ENCODE assay signal across 12 cellular contexts in the genomic region with DNA sequence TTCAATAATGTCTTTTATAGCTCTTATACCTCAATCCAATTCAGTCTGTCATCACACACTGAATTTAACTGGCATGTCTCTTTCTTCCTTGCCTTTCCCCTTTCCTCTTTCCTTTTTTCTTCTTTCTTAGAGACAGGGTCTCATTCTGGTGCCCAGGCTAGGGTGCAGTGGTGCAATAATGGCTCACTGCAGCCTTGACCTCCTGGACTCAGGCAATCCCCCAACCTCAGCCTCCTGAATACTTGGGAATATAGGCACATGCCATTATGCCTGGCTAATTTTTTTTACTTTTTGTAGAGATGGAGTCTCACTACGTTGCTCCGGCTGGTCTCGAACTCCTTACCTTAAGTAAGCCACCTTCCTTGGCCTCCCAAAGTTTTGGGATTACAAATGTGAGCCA.
A peak's percentile ranks its signal among the peaks of the same experiment; 100 is the strongest.
DNase-seq lines count a peak whose midpoint lies in the region; ATAC-seq and TF ChIP-seq lines count a peak whose summit lies in the region.
"Had no signal": no experiment of that assay in that cellular context is flagged by ENCODE, and none has a peak within 500 bp of the region (broad histone marks: within the 10 kb centered on the region; RNA-seq: fewer than 3 reads in every experiment).

No MANE protein-coding gene starts in this region.

- WGBS in stomach, 5 donors: 90 to 99% (median 98%) methylated on average over 3 of the region's 3 CpGs

- POLR2A ChIA-PET in activated CD4-positive, alpha-beta memory T cell treated with anti-CD3 and anti-CD28 coated beads for 36 hours (lab: Charles Lee): interaction anchor here (1.5 kb wide), 1 partner anchor 66 kb away, joined by 9 read pairs; a partner anchor contains a TSS

- peaks cover 17% of the 10 kb centered on the region for H3K4me1 Mint-ChIP-seq in activated CD4-positive, alpha-beta T cell treated with anti-CD3 and anti-CD28 coated beads, Interleukin-2, amount 10 ng/mL, durations not matched to agents 24 days and 14 days
- peaks cover 30% of the 10 kb centered on the region for H3K4me1 Mint-ChIP-seq in activated CD4-positive, alpha-beta memory T cell treated with anti-CD3 and anti-CD28 coated beads for 36 hours (ENCODE audit: low read depth)

- H3K36me3 Mint-ChIP-seq in activated CD4-positive, alpha-beta T cell treated with anti-CD3 and anti-CD28 coated beads, Interleukin-2, amount 10 ng/mL, durations not matched to agents 24 days and 14 days (ENCODE audit: low read depth): peaks cover 19% of the 10 kb centered on the region
- peaks cover 15% of the 10 kb centered on the region for H3K36me3 Mint-ChIP-seq in activated CD4-positive, alpha-beta memory T cell treated with anti-CD3 and anti-CD28 coated beads for 36 hours

- H3K4me3 ChIP-seq in iPS-20b (ENCODE audit: low read length): no peak overlapping the region
- H3K4me3 ChIP-seq in stomach: no peak overlapping the region

- DNase-seq in activated CD4-positive, alpha-beta T cell treated with anti-CD3 and anti-CD28 coated beads, Interleukin-2, amount 10 ng/mL, durations not matched to agents 24 days and 14 days: no peak
- no peak for DNase-seq in activated CD4-positive, alpha-beta T cell treated with anti-CD3 and anti-CD28 coated beads, Interleukin-2, amount 50 U/mL, for 48 hours
- no peak for DNase-seq in activated CD4-positive, alpha-beta memory T cell treated with anti-CD3 and anti-CD28 coated beads for 36 hours
- DNase-seq in stomach (no peak), COR-L47 (lab: John Stamatoyannopoulos, UW) (no peak)
- DNase-seq in stimulated activated CD4-positive, alpha-beta T cell treated with anti-CD3 and anti-CD28 coated beads, Interleukin-12 subunit alpha, Interleukin-12 subunit beta, amount 100 ng/mL, for 4 hours: no peak
- DNase-seq: activated T-cell treated with anti-CD3 and anti-CD28 coated beads, Interleukin-2, amount 50 U/mL, for 48 hours; GF-D8; mesendoderm; stimulated activated naive CD4-positive, alpha-beta T cell treated with Interleukin-2 at 50 U/mL for 16 hours had no signal

- peaks cover 6% of the 10 kb centered on the region for H3K9me3 Mint-ChIP-seq in activated CD4-positive, alpha-beta T cell treated with anti-CD3 and anti-CD28 coated beads, Interleukin-2, amount 10 ng/mL, durations not matched to agents 24 days and 14 days
- H3K9me3 Mint-ChIP-seq in activated CD4-positive, alpha-beta memory T cell treated with anti-CD3 and anti-CD28 coated beads for 36 hours: no peaks in the 10 kb centered on the region

- H3K4me1 ChIP-seq in iPS-20b (ENCODE audit: insufficient read depth, low read length): peaks cover 9% of the 10 kb centered on the region; the same call in 1 of the 2 replicates
- peaks cover 5 to 65% (median 28%) of the 10 kb centered on the region in 4 donors for H3K4me1 ChIP-seq in stomach

- H3K27me3 Mint-ChIP-seq in activated CD4-positive, alpha-beta T cell treated with anti-CD3 and anti-CD28 coated beads, Interleukin-2, amount 10 ng/mL, durations not matched to agents 24 days and 14 days: no peaks in the 10 kb centered on the region
- no peaks in the 10 kb centered on the region for H3K27me3 Mint-ChIP-seq in activated CD4-positive, alpha-beta memory T cell treated with anti-CD3 and anti-CD28 coated beads for 36 hours

- TF ChIP-seq EP300 in stomach (IDR thresholded peaks at IDR 0.05): no peak

- TF ChIP-seq POLR2A in stomach (IDR thresholded peaks at IDR 0.05): no peak

- H3K27me3 ChIP-seq in iPS-20b (ENCODE audit: insufficient read depth, low read length) (no peaks in the 10 kb centered on the region), stomach (no peaks in the 10 kb centered on the region)

- H3K36me3 ChIP-seq in iPS-20b (ENCODE audit: insufficient read depth, low read depth, low read length): no peaks in the 10 kb centered on the region
- peaks cover 0 to 17% (median 8%) of the 10 kb centered on the region in 4 donors for H3K36me3 ChIP-seq in stomach

- no peak for ATAC-seq in HG02981 (IDR thresholded peaks at IDR 0.05; ENCODE audit: unreplicated experiment)

- peak overlapping the region; percentile 30; the same call in 1 of the 2 replicates for H3K9ac ChIP-seq in iPS-20b (ENCODE audit: low read depth, low read length)

- CTCF ChIA-PET in activated CD4-positive, alpha-beta memory T cell treated with anti-CD3 and anti-CD28 coated beads for 36 hours (lab: Charles Lee): interaction anchor here (0.6 kb wide), 1 partner anchor 736 kb away, joined by 4 read pairs; a partner anchor contains a TSS

- intact Hi-C loops in activated CD4-positive, alpha-beta T cell treated with anti-CD3 and anti-CD28 coated beads, Interleukin-2, amount 10 ng/mL, durations not matched to agents 24 days and 14 days (cut with micrococcal nuclease): no loop called here
- intact Hi-C loops in activated CD4-positive, alpha-beta memory T cell treated with anti-CD3 and anti-CD28 coated beads for 36 hours (cut with micrococcal nuclease): loop anchor here (5.0 kb wide), 1 partner anchor 177 kb away; a partner anchor contains a TSS
- intact Hi-C loops in stomach (cut with DNase I; ENCODE audit: low total_unique reads): no loop called here

- H3K27ac ChIP-seq in iPS-20b (ENCODE audit: low read length) (peak overlapping the region; percentile 62), stomach (peak overlapping the region in 4 of 5 donors; percentile 11 to 81 (median 68))

- no peak for TF ChIP-seq CTCF in stomach (IDR thresholded peaks at IDR 0.05)

- no peaks in the 10 kb centered on the region for H3K9me3 ChIP-seq in iPS-20b (ENCODE audit: insufficient read depth, low read depth, low read length)
- H3K9me3 ChIP-seq in stomach: no peaks in the 10 kb centered on the region

- peak overlapping the region; percentile 74 for H3K27ac Mint-ChIP-seq in activated CD4-positive, alpha-beta T cell treated with anti-CD3 and anti-CD28 coated beads, Interleukin-2, amount 10 ng/mL, durations not matched to agents 24 days and 14 days
- peak overlapping the region; percentile 89 for H3K27ac Mint-ChIP-seq in activated CD4-positive, alpha-beta memory T cell treated with anti-CD3 and anti-CD28 coated beads for 36 hours

- peak overlapping the region; percentile 35 for H3K4me3 Mint-ChIP-seq in activated CD4-positive, alpha-beta T cell treated with anti-CD3 and anti-CD28 coated beads, Interleukin-2, amount 10 ng/mL, durations not matched to agents 24 days and 14 days
- H3K4me3 Mint-ChIP-seq in activated CD4-positive, alpha-beta memory T cell treated with anti-CD3 and anti-CD28 coated beads for 36 hours: no peak overlapping the region
